Comparison of ENCODE assay signal across 6 cellular contexts in the genomic region with DNA sequence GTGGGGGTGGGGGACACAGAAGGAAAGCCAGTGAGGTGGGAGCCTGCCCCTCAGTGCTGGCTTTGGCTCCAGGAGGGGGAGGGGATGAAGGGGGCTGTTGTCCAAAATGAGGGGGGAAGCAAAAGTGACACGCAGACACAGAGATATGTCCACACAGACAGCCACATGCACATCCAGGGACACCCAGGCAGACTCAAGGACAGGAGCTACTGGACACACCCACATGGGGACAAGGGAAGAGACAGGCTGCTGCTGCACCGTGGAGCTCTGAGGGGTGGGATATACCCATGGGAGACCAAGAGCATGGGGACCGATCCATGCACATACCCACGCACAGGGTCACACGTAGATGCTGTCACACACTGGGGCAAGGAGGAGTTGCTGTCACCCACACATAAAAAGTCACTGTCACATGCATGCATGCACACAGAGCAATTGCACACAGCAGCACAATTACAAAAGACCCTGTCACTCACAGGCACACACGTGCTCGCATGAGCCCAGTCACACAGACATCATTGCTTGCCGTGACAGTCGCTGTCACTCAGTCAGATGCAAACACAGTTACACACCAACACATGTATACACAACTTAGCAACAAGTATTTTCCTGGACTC. TPM values are rescaled to one million over a fixed set of nuclear protein-coding genes. Genes with fewer than 3 reads are reported as not detected.
A peak's percentile ranks its signal among the peaks of the same experiment; 100 is the strongest.
DNase-seq lines count a peak whose midpoint lies in the region; ATAC-seq and TF ChIP-seq lines count a peak whose summit lies in the region.

No MANE protein-coding gene starts in this region.

- POLR2A ChIA-PET in A673 (lab: Charles Lee; ENCODE audit: low non-redundant PET), result no interaction called here

- H3K4me1 ChIP-seq in A673 (ENCODE audit: insufficient read depth, low read length, poor library complexity, severe bottlenecking) (peaks cover 19% of the 10 kb centered on the region), RWPE2 (ENCODE audit: insufficient read depth, poor library complexity, severe bottlenecking) (peaks cover 26% of the 10 kb centered on the region), right cardiac atrium (ENCODE audit: control insufficient read depth, insufficient read depth, low read length) (peaks cover 16% of the 10 kb centered on the region), thoracic aorta (ENCODE audit: control insufficient read depth in 1 of 2, low read depth in 2 of 2) (peaks cover 36 to 55% of the 10 kb centered on the region in 2 donors)

- TF ChIP-seq CTCF in A673 (conservative IDR thresholded peaks at IDR 0.05; ENCODE audit: low read depth, low read length) (no peak), RWPE2 (IDR thresholded peaks at IDR 0.05; ENCODE audit: poor library complexity, severe bottlenecking) (no peak), thoracic aorta (IDR thresholded peaks at IDR 0.05) (no peak)

- peak overlapping the region; percentile 80 for H3K4me3 ChIP-seq in A673 (ENCODE audit: low read depth, low read length, poor library complexity, severe bottlenecking)
- peak overlapping the region; percentile 100 for H3K4me3 ChIP-seq in RWPE2 (ENCODE audit: severe bottlenecking)
- H3K4me3 ChIP-seq in right cardiac atrium (ENCODE audit: low read length), result peak overlapping the region; percentile 84
- peak overlapping the region; percentile 100 for H3K4me3 ChIP-seq in thoracic aorta

- DNase-seq in A673 (ENCODE audit: low spot score), result no peak
- no peak for DNase-seq in RWPE2 (ENCODE audit: low spot score)
- peak in 2 of 3 donors; percentile 45 to 58 for DNase-seq in right cardiac atrium
- DNase-seq in thoracic aorta (ENCODE audit: low spot score), result no peak
- no peak for DNase-seq in NCI-H524 (lab: John Stamatoyannopoulos, UW)

- H3K9me3 ChIP-seq in A673 (ENCODE audit: low read depth, low read length, poor library complexity, severe bottlenecking), result no peaks in the 10 kb centered on the region
- H3K9me3 ChIP-seq in RWPE2 (ENCODE audit: severe bottlenecking), result no peaks in the 10 kb centered on the region
- H3K9me3 ChIP-seq in right cardiac atrium (ENCODE audit: control insufficient read depth, low read length), result no peaks in the 10 kb centered on the region
- H3K9me3 ChIP-seq in thoracic aorta, result no peaks in the 10 kb centered on the region

- no peaks in the 10 kb centered on the region for H3K27me3 ChIP-seq in A673 (replicated peaks; ENCODE audit: insufficient read depth, low read depth, low read length, poor library complexity)
- no peaks in the 10 kb centered on the region for H3K27me3 ChIP-seq in RWPE2 (ENCODE audit: insufficient read depth, poor library complexity, severe bottlenecking)
- H3K27me3 ChIP-seq in right cardiac atrium (ENCODE audit: control insufficient read depth, insufficient read depth), result no peaks in the 10 kb centered on the region
- no peaks in the 10 kb centered on the region for H3K27me3 ChIP-seq in thoracic aorta (replicated peaks; ENCODE audit: insufficient read depth)

- H3K27ac ChIP-seq in A673 (ENCODE audit: low read depth, low read length, poor library complexity, severe bottlenecking) (no peak overlapping the region), RWPE2 (ENCODE audit: poor library complexity, severe bottlenecking) (no peak overlapping the region), right cardiac atrium (ENCODE audit: low read length) (peak overlapping the region; percentile 97), thoracic aorta (peak overlapping the region; percentile 92 to 95)

- no TSS peak for BruUV-seq in A673 (replicated peaks; lab: Mats Ljungman, UMichigan)

- 8% methylated on average over 9 of the region's 9 CpGs for WGBS in right cardiac atrium

- H3K36me3 ChIP-seq in A673 (ENCODE audit: insufficient read depth, low read length, poor library complexity, severe bottlenecking), result no peaks in the 10 kb centered on the region
- H3K36me3 ChIP-seq in RWPE2 (ENCODE audit: low read depth), result no peaks in the 10 kb centered on the region
- no peaks in the 10 kb centered on the region for H3K36me3 ChIP-seq in thoracic aorta

- no peak for ATAC-seq in RWPE2 (ENCODE audit: low read depth)
- no peak for ATAC-seq in right cardiac atrium
- no peak for ATAC-seq in thoracic aorta (ENCODE audit: insufficient number of reproducible peaks, low FRiP score, low read depth)
- no peak for ATAC-seq in HG03175 (IDR thresholded peaks at IDR 0.05; ENCODE audit: unreplicated experiment)

- intact Hi-C loops in A673 (cut with micrococcal nuclease; ENCODE audit: unreplicated experiment) (no loop called here), right cardiac atrium (cut with DNase I) (loop anchor here in 2 of 4 donors (2.0 to 5.0 kb wide), 2 partner anchors 23 to 33 kb away; no protein-coding TSS in a partner anchor)

- CTCF ChIA-PET in A673 (lab: Charles Lee), result interaction anchor here (1.3 kb wide), 1 partner anchor 11 kb away, joined by 4 read pairs; no protein-coding TSS in a partner anchor

RNA-seq across cellular contexts. Expression of gene THRA, which starts 1.3 kb away (rescaled TPM):
- total RNA-seq in A673 (2021) (14.5 and 18.7 TPM in 2 replicates), right cardiac atrium (10 to 100 TPM; 80.6 to 99.5 (median 95.9) TPM), thoracic aorta (10 to 100 TPM; 64.8 to 75.0 TPM)
- 73.3 TPM for polyA plus RNA-seq in right cardiac atrium

RNA-seq across cellular contexts. Expression of gene MED24, which starts 9.8 kb away (rescaled TPM):
- total RNA-seq in A673 (2021) (48.7 and 50.7 TPM in 2 replicates), right cardiac atrium (10 to 100 TPM; 54.3 to 60.5 (median 54.7) TPM), thoracic aorta (10 to 100 TPM; 72.0 to 82.9 TPM)
- 45.1 TPM for polyA plus RNA-seq in right cardiac atrium

RNA-seq across cellular contexts. Expression of gene NR1D1, which starts 36.4 kb away (rescaled TPM):
- total RNA-seq in A673 (2021) (1.9 and 2.6 TPM in 2 replicates), right cardiac atrium (10 to 100 TPM; 10.2 to 25.1 (median 18.8) TPM), thoracic aorta (10 to 100 TPM; 10.3 to 29.1 TPM)
- 12.3 TPM for polyA plus RNA-seq in right cardiac atrium

RNA-seq across cellular contexts. Expression of gene CSF3, which starts 48.8 kb away (rescaled TPM):
- total RNA-seq in A673 (2021), result not detected in 2 replicates
- total RNA-seq in right cardiac atrium, result under 1 TPM in 2 of 4 donors, not detected in 2; 0.40 to 0.58 TPM
- 0.97 TPM for polyA plus RNA-seq in right cardiac atrium
- total RNA-seq in thoracic aorta, result 10 to 100 TPM in 1 of 2 donors, not detected in 1; 43.2 TPM

RNA-seq across cellular contexts. Expression of gene MSL1, which starts 57.7 kb away (rescaled TPM):
- 56.9 and 59.9 TPM in 2 replicates for total RNA-seq in A673 (2021)
- total RNA-seq in right cardiac atrium, result 10 to 100 TPM; 53.6 to 57.3 (median 55.2) TPM
- 44.8 TPM for polyA plus RNA-seq in right cardiac atrium
- total RNA-seq in thoracic aorta, result 100 to 1,000 TPM in 1 of 2 donors, 10 to 100 TPM in 1; 69.3 to 107 TPM

Comparison
In these comparisons a context has a peak if more than half of its experiments do, and no peak if none do; other contexts are left out.
1. DNase-seq: peak in right cardiac atrium (2 of 3); none in A673 (single experiment), RWPE2 (single experiment), thoracic aorta (single experiment) and NCI-H524 (0 of 2).
2. H3K27ac ChIP-seq: peak in right cardiac atrium (single experiment) and thoracic aorta (2 of 2); none in A673 (single experiment) and RWPE2 (single experiment).
3. Peak in every context shown above with its lines, with median percentiles within 50 percentile points of each other: H3K4me3 ChIP-seq.